In the genomic region with DNA sequence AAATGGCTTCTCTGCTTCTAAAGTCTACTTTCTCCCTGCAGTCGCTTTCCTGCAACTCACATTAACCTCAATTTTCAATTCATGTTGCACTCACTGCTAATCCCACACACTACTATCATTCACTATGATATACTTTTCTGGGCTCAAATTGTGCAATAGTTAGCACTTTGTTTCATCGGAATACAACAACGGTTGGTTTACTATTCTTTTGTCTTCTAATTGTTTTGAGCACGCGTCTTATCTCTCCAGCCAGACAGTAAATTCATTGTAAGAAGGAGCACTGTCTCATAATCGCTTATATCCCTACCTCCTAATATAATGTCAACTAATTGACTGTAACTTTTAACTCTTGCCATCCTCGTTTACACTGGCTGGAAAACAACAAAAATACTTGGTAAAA, we compare ENCODE assay signal across 9 cellular contexts. TPM values are rescaled to one million over a fixed set of nuclear protein-coding genes. Genes with fewer than 3 reads are reported as not detected.
"Had no signal": no experiment of that assay in that cellular context is flagged by ENCODE, and none has a peak within 500 bp of the region (broad histone marks: within the 10 kb centered on the region; RNA-seq: fewer than 3 reads in every experiment).

No MANE protein-coding gene starts in this region.

- H2AFZ ChIP-seq: GM23248 had no signal

- H3K4me3 ChIP-seq: GM23248, HAP-1 had no signal

- ATAC-seq: HCT116 had no signal

- DNase-seq: GM23248, GOT3, H7, HFFc6, KG1 had no signal

- H3K9me3 ChIP-seq: HAP-1 had no signal

- H3K9ac ChIP-seq: GM23248 had no signal

- H3K36me3 ChIP-seq: HAP-1 had no signal

- H3K27ac ChIP-seq: GM23248, HL-60 had no signal

RNA-seq across cellular contexts. Expression of a gene that starts 3.9 kb away (rescaled TPM):
- total RNA-seq: H7, HFFc6 had no signal
- polyA plus RNA-seq: IgD-negative memory B cell had no signal
